In the genomic region with DNA sequence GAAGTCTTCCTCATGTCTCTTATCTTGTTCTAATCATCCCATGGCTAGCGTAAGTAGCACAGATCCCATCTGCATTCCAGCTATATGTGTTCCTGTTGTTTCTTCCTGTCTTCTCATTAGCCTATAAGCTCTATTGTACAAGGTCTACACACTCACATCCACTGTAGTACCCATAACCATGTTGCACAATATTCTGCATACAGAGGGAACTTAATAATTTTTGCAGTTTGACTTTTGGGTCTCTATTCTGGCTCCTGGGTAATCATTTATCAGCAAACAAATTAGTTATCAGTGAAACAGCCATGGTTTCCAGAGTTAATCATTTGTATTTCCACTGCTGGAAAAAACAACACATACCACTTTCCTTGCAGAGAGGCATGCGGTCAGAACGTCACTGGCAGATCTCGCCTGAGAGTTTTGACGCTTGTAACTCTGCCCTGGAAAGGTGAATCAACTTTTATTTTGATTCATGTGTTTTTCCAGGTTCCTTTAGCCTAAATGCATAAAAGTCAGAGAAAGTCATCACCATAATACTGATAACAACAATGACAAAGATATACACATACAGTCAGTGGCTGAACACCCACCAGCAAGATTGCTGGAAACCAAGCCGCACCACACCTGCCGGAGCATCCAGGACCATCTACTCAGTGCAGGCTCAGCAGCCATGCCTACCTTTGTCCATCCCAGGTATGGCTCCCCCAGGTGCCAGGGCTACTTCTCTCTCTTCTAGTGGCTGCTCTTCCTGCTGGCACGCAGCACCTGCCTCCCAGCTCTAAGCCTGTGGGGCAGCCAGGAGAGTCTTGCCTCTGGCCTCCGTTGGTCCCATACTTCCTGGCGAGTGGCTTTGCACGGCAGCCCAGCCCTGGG, we compare ENCODE assay signal across 31 cellular contexts.
DNase-seq lines count a peak whose midpoint lies in the region; ATAC-seq, FAIRE-seq and TF ChIP-seq lines count a peak whose summit lies in the region.
"Had no signal": no experiment of that assay in that cellular context is flagged by ENCODE, and none has a peak within 500 bp of the region (broad histone marks: within the 10 kb centered on the region; RNA-seq: fewer than 3 reads in every experiment).

No MANE protein-coding gene starts in this region.

- H3K36me3 ChIP-seq in duodenal mucosa (ENCODE audit: control insufficient read depth in 1 of 2, insufficient read depth in 2 of 2, low read length in 2 of 2): no peaks in the 10 kb centered on the region
- H3K36me3 ChIP-seq in liver (ENCODE audit: control insufficient read depth in 4 of 4, insufficient read depth in 3 of 4, low read depth in 1 of 4, low read length in 3 of 4): no peaks in the 10 kb centered on the region
- no peaks in the 10 kb centered on the region for H3K36me3 ChIP-seq in stomach
- H3K36me3 ChIP-seq: brain microvascular endothelial cell, gastroesophageal sphincter, neutrophil, suprapubic skin, upper lobe of right lung had no signal

- TF ChIP-seq CTCF in liver (IDR thresholded peaks at IDR 0.05; ENCODE audit: low read depth, low read length, missing input control): no peak
- no peak for TF ChIP-seq CTCF in stomach (IDR thresholded peaks at IDR 0.05)

- TF ChIP-seq POLR2A in stomach (IDR thresholded peaks at IDR 0.05): peak in 1 of 4 donors; percentile 16

- no peak for DNase-seq in GM19239 (ENCODE audit: insufficient read length, low spot score)
- peak; percentile 67 for DNase-seq in stomach
- DNase-seq in HPDE6-E6E7 (ENCODE audit: extremely low spot score): no peak
- no peak for DNase-seq in stimulated activated naive CD4-positive, alpha-beta T cell treated with Interleukin-2 at 50 U/mL for 16 hours (lab: John Stamatoyannopoulos, UW)
- DNase-seq: activated CD4-positive, alpha-beta T cell treated with anti-CD3 and anti-CD28 coated beads for 1 hour; activated CD8-positive, alpha-beta T cell treated with anti-CD3 and anti-CD28 coated beads for 36 hours; activated naive CD4-positive, alpha-beta T cell treated with anti-CD3 and anti-CD28 coated beads for 36 hours; brain microvascular endothelial cell; C1 segment of cervical spinal cord; cerebellar nuclear complex; COR-L47; DMS79; dorsolateral prefrontal cortex; GDM1; hypothalamus; immature natural killer cell; Karpas-422; naive B cell; NCI-H2029; NCI-H526; SK-N-SH; stimulated activated CD4-positive, alpha-beta T cell treated with anti-CD3 and anti-CD28 coated beads, Interleukin-4, amount 100 ng/mL, for 24 hours; upper lobe of right lung had no signal

- FAIRE-seq in GM19239 (lab: Jason Lieb, UNC): peak; percentile 47

- peak; percentile 66 to 70 for TF ChIP-seq RAD21 in liver (IDR thresholded peaks at IDR 0.05)

- H3K4me1 ChIP-seq in duodenal mucosa (ENCODE audit: control insufficient read depth in 1 of 2, insufficient read depth in 2 of 2, low read length in 2 of 2) (peaks cover 4 to 29% of the 10 kb centered on the region in 2 donors), liver (ENCODE audit: control insufficient read depth in 4 of 4, insufficient read depth in 4 of 4, low read length in 3 of 4) (peaks cover 2 to 36% (median 11%) of the 10 kb centered on the region in 4 donors), stomach (peaks cover 13 to 35% (median 24%) of the 10 kb centered on the region in 4 donors)
- H3K4me1 ChIP-seq: gastroesophageal sphincter, suprapubic skin, upper lobe of right lung had no signal

- no peaks in the 10 kb centered on the region for H3K9me3 ChIP-seq in duodenal mucosa (ENCODE audit: control insufficient read depth in 1 of 2, low read length in 2 of 2)
- H3K9me3 ChIP-seq in liver (ENCODE audit: control insufficient read depth in 4 of 4, low read length in 3 of 4): no peaks in the 10 kb centered on the region
- no peaks in the 10 kb centered on the region for H3K9me3 ChIP-seq in stomach
- H3K9me3 ChIP-seq: gastroesophageal sphincter, neutrophil, SK-N-SH, suprapubic skin, upper lobe of right lung had no signal

- intact Hi-C loops in stomach (cut with DNase I; ENCODE audit: low total_unique reads): no loop called here

- H3K9ac ChIP-seq in duodenal mucosa (ENCODE audit: low read depth in 1 of 2, low read length in 2 of 2) (no peak overlapping the region), liver (ENCODE audit: low read depth in 1 of 2, low read length in 2 of 2) (peak overlapping the region; percentile 92 to 100)
- H3K9ac ChIP-seq: SK-N-SH had no signal

- H3K27ac ChIP-seq in duodenal mucosa (ENCODE audit: low read depth, low read length) (peak overlapping the region; percentile 76), liver (ENCODE audit: low read depth in 1 of 2, low read length in 2 of 2) (peak overlapping the region; percentile 95 to 97), stomach (peak overlapping the region; percentile 69 to 82 (median 81))
- H3K27ac ChIP-seq: brain microvascular endothelial cell, dorsolateral prefrontal cortex, gastroesophageal sphincter, neutrophil, suprapubic skin, upper lobe of right lung had no signal

- 38% methylated on average over 11 of the region's 11 CpGs for WGBS in liver
- 37 to 63% (median 49%) methylated on average over 11 of the region's 11 CpGs for WGBS in stomach, 5 donors

- H3K27me3 ChIP-seq in duodenal mucosa (ENCODE audit: control insufficient read depth in 1 of 2, insufficient read depth in 2 of 2, low read length in 2 of 2): no peaks in the 10 kb centered on the region
- H3K27me3 ChIP-seq in liver (ENCODE audit: control insufficient read depth in 4 of 4, insufficient read depth in 4 of 4, low read length in 3 of 4): no peaks in the 10 kb centered on the region
- no peaks in the 10 kb centered on the region for H3K27me3 ChIP-seq in stomach
- H3K27me3 ChIP-seq: brain microvascular endothelial cell, gastroesophageal sphincter, neutrophil, upper lobe of right lung had no signal

- ATAC-seq in HG02571 (IDR thresholded peaks at IDR 0.05; ENCODE audit: unreplicated experiment): no peak
- ATAC-seq: activated CD8-positive, alpha-beta T cell treated with anti-CD3 and anti-CD28 coated beads for 36 hours; gastroesophageal sphincter; GM23338; Right ventricle myocardium inferior; upper lobe of right lung had no signal

- H3K4me3 ChIP-seq in duodenal mucosa (ENCODE audit: low read depth in 1 of 2, low read length in 2 of 2): no peak overlapping the region
- peak overlapping the region; percentile 62 to 97 (median 93) for H3K4me3 ChIP-seq in liver (ENCODE audit: low read depth in 1 of 3, low read length in 3 of 3)
- no peak overlapping the region for H3K4me3 ChIP-seq in stomach
- H3K4me3 ChIP-seq: dorsolateral prefrontal cortex, gastroesophageal sphincter, GM23338, suprapubic skin, upper lobe of right lung had no signal

- no peak for TF ChIP-seq EP300 in stomach (IDR thresholded peaks at IDR 0.05)

TF ChIP-seq in liver, 16 proteins besides CTCF, POLR2A, EP300 and RAD21 (continues in another document):
- TF ChIP-seq FOXA2 (IDR thresholded peaks at IDR 0.05): peak; percentile 81
- TF ChIP-seq HNF4G (IDR thresholded peaks at IDR 0.05): peak; percentile 40
- TF ChIP-seq HNF4A (conservative IDR thresholded peaks at IDR 0.05): peak; percentile 72 to 78
- TF ChIP-seq GABPA (IDR thresholded peaks at IDR 0.05 in 1 of 2, conservative IDR thresholded peaks at IDR 0.05 in 1 of 2): no peak
- TF ChIP-seq NR2F2 (IDR thresholded peaks at IDR 0.05): no peak
- TF ChIP-seq, protein P1, sequence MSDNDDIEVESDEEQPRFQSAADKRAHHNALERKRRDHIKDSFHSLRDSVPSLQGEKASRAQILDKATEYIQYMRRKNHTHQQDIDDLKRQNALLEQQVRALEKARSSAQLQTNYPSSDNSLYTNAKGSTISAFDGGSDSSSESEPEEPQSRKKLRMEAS (IDR thresholded peaks at IDR 0.05): peak; percentile 93
- TF ChIP-seq, protein P2, sequence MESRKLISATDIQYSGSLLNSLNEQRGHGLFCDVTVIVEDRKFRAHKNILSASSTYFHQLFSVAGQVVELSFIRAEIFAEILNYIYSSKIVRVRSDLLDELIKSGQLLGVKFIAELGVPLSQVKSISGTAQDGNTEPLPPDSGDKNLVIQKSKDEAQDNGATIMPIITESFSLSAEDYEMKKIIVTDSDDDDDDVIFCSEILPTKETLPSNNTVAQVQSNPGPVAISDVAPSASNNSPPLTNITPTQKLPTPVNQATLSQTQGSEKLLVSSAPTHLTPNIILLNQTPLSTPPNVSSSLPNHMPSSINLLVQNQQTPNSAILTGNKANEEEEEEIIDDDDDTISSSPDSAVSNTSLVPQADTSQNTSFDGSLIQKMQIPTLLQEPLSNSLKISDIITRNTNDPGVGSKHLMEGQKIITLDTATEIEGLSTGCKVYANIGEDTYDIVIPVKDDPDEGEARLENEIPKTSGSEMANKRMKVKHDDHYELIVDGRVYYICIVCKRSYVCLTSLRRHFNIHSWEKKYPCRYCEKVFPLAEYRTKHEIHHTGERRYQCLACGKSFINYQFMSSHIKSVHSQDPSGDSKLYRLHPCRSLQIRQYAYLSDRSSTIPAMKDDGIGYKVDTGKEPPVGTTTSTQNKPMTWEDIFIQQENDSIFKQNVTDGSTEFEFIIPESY (IDR thresholded peaks at IDR 0.05): peak; percentile 87
- TF ChIP-seq JUND (IDR thresholded peaks at IDR 0.05): peak; percentile 93 to 97
- peak; percentile 95 for TF ChIP-seq YY1 (IDR thresholded peaks at IDR 0.05)
- TF ChIP-seq, protein P3, sequence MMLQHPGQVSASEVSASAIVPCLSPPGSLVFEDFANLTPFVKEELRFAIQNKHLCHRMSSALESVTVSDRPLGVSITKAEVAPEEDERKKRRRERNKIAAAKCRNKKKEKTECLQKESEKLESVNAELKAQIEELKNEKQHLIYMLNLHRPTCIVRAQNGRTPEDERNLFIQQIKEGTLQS (IDR thresholded peaks at IDR 0.05): peak; percentile 84
- peak; percentile 94 for TF ChIP-seq SP1 (IDR thresholded peaks at IDR 0.05)

Comparison
In these comparisons a context has a peak if more than half of its experiments do, and no peak if none do; other contexts are left out.
1. H3K4me3 ChIP-seq: peak in liver (3 of 3); none in duodenal mucosa (0 of 2) and stomach (0 of 4).
2. H3K9ac ChIP-seq: peak in liver (2 of 2); none in duodenal mucosa (0 of 2).
3. Peak in every context shown above with its lines, with median percentiles within 50 percentile points of each other: H3K27ac ChIP-seq.